Comparison of ENCODE assay signal across 26 cellular contexts in genomic region chr12:68470664-68471328, GRCh38.
DNase-seq lines count a peak whose midpoint lies in the region; ATAC-seq and TF ChIP-seq lines count a peak whose summit lies in the region.
"Had no signal": no experiment of that assay in that cellular context is flagged by ENCODE, and none has a peak within 500 bp of the region (broad histone marks: within the 10 kb centered on the region; RNA-seq: fewer than 3 reads in every experiment).

No MANE protein-coding gene starts in this region.

- H3K4me3 ChIP-seq in Panc1 (ENCODE audit: low read depth in 2 of 2, low read length in 2 of 2) (no peak overlapping the region), SK-N-MC (no peak overlapping the region)
- H3K4me3 ChIP-seq: BLaER1, GM12878 had no signal

- H3K4me3 Mint-ChIP-seq in central memory CD8-positive, alpha-beta T cell, result no peak overlapping the region
- H3K4me3 Mint-ChIP-seq: CD14-positive monocyte; CD4-positive, alpha-beta memory T cell; CD4-positive, CD25-positive, alpha-beta regulatory T cell; CD8-positive, alpha-beta memory T cell had no signal

- H3K9me3 ChIP-seq in Panc1 (ENCODE audit: control insufficient read depth, insufficient read depth, low read depth, low read length) (no peaks in the 10 kb centered on the region), SK-N-MC (ENCODE audit: low read depth, low read length) (no peaks in the 10 kb centered on the region)
- H3K9me3 ChIP-seq: BE2C, BLaER1 had no signal

- no TSS peak for BruUV-seq in Panc1 (replicated peaks; lab: Mats Ljungman, UMichigan)

- intact Hi-C loops in Panc1 (cut with micrococcal nuclease; ENCODE audit: unreplicated experiment) (no loop called here), left colon (cut with DNase I, micrococcal nuclease) (no loop called here)

- H3K27ac ChIP-seq in Panc1 (ENCODE audit: low read length) (peak overlapping the region; percentile 24; the same call in 1 of the 2 replicates), SK-N-MC (peak overlapping the region; percentile 98)
- H3K27ac ChIP-seq: BLaER1 had no signal

- peaks cover 6% of the 10 kb centered on the region for H3K4me1 Mint-ChIP-seq in central memory CD8-positive, alpha-beta T cell

- CTCF ChIA-PET in Panc1 (lab: Charles Lee) (no interaction called here), HEK293T (lab: Yijun Ruan, JAX) (no interaction called here)

- no peak for ATAC-seq in Panc1
- ATAC-seq in central memory CD8-positive, alpha-beta T cell (replicated peaks; ENCODE audit: extremely low read depth, poor library complexity, severe bottlenecking), result no peak
- peak; percentile 79 for ATAC-seq in left colon
- ATAC-seq: GM12878 had no signal

- peak overlapping the region; percentile 38 for H3K27ac Mint-ChIP-seq in central memory CD8-positive, alpha-beta T cell (ENCODE audit: low read depth)
- H3K27ac Mint-ChIP-seq: CD14-positive monocyte; CD4-positive, alpha-beta memory T cell; CD4-positive, CD25-positive, alpha-beta regulatory T cell had no signal

- no peaks in the 10 kb centered on the region for H3K27me3 Mint-ChIP-seq in central memory CD8-positive, alpha-beta T cell
- H3K27me3 Mint-ChIP-seq: CD4-positive, alpha-beta memory T cell; CD4-positive, CD25-positive, alpha-beta regulatory T cell; CD8-positive, alpha-beta memory T cell had no signal

- H3K36me3 ChIP-seq in Panc1 (ENCODE audit: control insufficient read depth, insufficient read depth, low read length), result no peaks in the 10 kb centered on the region
- H3K36me3 ChIP-seq in SK-N-MC (ENCODE audit: insufficient read depth, low read length), result no peaks in the 10 kb centered on the region
- H3K36me3 ChIP-seq: BE2C, BLaER1 had no signal

- peak overlapping the region; percentile 5 for H3K9ac ChIP-seq in SK-N-MC (ENCODE audit: insufficient read length)
- H3K9ac ChIP-seq: BLaER1 had no signal

- H3K4me1 ChIP-seq in Panc1 (ENCODE audit: control insufficient read depth, insufficient read depth, low read length), result no peaks in the 10 kb centered on the region
- H3K4me1 ChIP-seq: BE2C, BLaER1 had no signal

- in situ Hi-C loops in Panc1 (cut with HindIII; ENCODE audit: low pct_unique_long_range_greater_than_20kb, low sequenced_read_pairs), result no loop called here

- no peak for TF ChIP-seq CTCF in Panc1 (IDR thresholded peaks at IDR 0.05)

- no peaks in the 10 kb centered on the region for H3K9me3 Mint-ChIP-seq in central memory CD8-positive, alpha-beta T cell
- H3K9me3 Mint-ChIP-seq: CD4-positive, alpha-beta memory T cell; CD8-positive, alpha-beta memory T cell had no signal

- no peak for DNase-seq in Panc1 (ENCODE audit: low read depth, low spot score)
- DNase-seq in SK-N-MC (ENCODE audit: low read depth, low spot score), result no peak
- DNase-seq in central memory CD8-positive, alpha-beta T cell (ENCODE audit: low spot score in 2 of 2), result no peak
- DNase-seq in left colon, result no peak
- DNase-seq in HEK293T (ENCODE audit: extremely low spot score), result no peak
- DNase-seq in amygdala (lab: John Stamatoyannopoulos, UW), result no peak
- DNase-seq in anterior cingulate cortex (lab: John Stamatoyannopoulos, UW), result no peak
- DNase-seq in NCI-H526 (lab: John Stamatoyannopoulos, UW), result no peak
- DNase-seq: 8988T; ACHN; BE2C; C1 segment of cervical spinal cord; CD4-positive, alpha-beta memory T cell; CD4-positive, CD25-positive, alpha-beta regulatory T cell; CD8-positive, alpha-beta memory T cell; COR-L47; DMS 273 treated with DMSO at 0.1 percent for 48 hours; DMS153; DMS53; DMS79; DND-41; EL; GDM1 had no signal

- POLR2A ChIA-PET in Panc1 (lab: Charles Lee), result no interaction called here
- POLR2A ChIA-PET in HEK293T (lab: Yijun Ruan, JAX), result no interaction called here

- no peaks in the 10 kb centered on the region for H3K27me3 ChIP-seq in Panc1 (ENCODE audit: control insufficient read depth, insufficient read depth, low read length)
- H3K27me3 ChIP-seq: BE2C, BLaER1 had no signal

- H3K36me3 Mint-ChIP-seq in central memory CD8-positive, alpha-beta T cell (ENCODE audit: insufficient read depth), result no peaks in the 10 kb centered on the region
- H3K36me3 Mint-ChIP-seq: CD14-positive monocyte; CD4-positive, alpha-beta memory T cell; CD4-positive, CD25-positive, alpha-beta regulatory T cell had no signal

TF ChIP-seq in HEK293T, 16 proteins besides CTCF, POLR2A, EP300 and RAD21:
- TF ChIP-seq SP1 (IDR thresholded peaks at IDR 0.05) (no peak), FOXM1 (IDR thresholded peaks at IDR 0.05; ENCODE audit: borderline replicate concordance) (no peak), CTBP1 (IDR thresholded peaks at IDR 0.05; ENCODE audit: borderline replicate concordance) (no peak), NFRKB (IDR thresholded peaks at IDR 0.05) (no peak), ARNT (IDR thresholded peaks at IDR 0.05) (no peak), ELF4 (IDR thresholded peaks at IDR 0.05) (no peak), TARDBP (IDR thresholded peaks at IDR 0.05) (no peak), ZNF384 (IDR thresholded peaks at IDR 0.05) (no peak), FOXK2 (IDR thresholded peaks at IDR 0.05) (no peak), SUZ12 (IDR thresholded peaks at IDR 0.05) (no peak), L3MBTL2 (conservative IDR thresholded peaks at IDR 0.05) (no peak), HDGF (IDR thresholded peaks at IDR 0.05; ENCODE audit: borderline replicate concordance) (no peak)
